Comparison of ENCODE assay signal across 1 cellular context in the genomic region with DNA sequence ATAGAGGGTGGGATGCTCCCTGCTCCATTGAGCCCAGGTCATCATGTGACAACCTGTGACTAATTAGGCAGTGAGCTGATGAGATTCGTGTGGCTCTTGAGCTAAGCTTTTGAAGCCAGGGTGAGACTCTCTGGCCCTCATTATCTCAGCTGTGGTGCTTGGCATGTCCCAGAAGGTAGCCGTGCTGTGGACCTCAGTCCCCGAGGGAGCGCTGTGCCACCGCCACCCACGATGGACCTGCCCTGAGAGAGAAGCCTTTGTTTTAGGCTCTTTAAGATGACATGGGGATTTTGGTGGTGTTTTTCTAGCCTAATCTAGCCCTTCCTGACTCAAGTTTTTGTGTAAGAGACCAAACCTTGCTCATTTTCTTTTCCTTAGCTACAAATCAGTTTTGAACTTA.
TF ChIP-seq lines count a peak whose summit lies in the region.

No MANE protein-coding gene starts in this region.

TF ChIP-seq in GM12878, 131 proteins besides CTCF, POLR2A, EP300 and RAD21 (continued from another document and continues in another):
- TF ChIP-seq, protein P1, sequence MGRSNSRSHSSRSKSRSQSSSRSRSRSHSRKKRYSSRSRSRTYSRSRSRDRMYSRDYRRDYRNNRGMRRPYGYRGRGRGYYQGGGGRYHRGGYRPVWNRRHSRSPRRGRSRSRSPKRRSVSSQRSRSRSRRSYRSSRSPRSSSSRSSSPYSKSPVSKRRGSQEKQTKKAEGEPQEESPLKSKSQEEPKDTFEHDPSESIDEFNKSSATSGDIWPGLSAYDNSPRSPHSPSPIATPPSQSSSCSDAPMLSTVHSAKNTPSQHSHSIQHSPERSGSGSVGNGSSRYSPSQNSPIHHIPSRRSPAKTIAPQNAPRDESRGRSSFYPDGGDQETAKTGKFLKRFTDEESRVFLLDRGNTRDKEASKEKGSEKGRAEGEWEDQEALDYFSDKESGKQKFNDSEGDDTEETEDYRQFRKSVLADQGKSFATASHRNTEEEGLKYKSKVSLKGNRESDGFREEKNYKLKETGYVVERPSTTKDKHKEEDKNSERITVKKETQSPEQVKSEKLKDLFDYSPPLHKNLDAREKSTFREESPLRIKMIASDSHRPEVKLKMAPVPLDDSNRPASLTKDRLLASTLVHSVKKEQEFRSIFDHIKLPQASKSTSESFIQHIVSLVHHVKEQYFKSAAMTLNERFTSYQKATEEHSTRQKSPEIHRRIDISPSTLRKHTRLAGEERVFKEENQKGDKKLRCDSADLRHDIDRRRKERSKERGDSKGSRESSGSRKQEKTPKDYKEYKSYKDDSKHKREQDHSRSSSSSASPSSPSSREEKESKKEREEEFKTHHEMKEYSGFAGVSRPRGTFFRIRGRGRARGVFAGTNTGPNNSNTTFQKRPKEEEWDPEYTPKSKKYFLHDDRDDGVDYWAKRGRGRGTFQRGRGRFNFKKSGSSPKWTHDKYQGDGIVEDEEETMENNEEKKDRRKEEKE (IDR thresholded peaks at IDR 0.05): no peak
- TF ChIP-seq DPF2 (IDR thresholded peaks at IDR 0.05): peak; percentile 71; the same call in 1 of the 2 replicates
- TF ChIP-seq, protein P2, sequence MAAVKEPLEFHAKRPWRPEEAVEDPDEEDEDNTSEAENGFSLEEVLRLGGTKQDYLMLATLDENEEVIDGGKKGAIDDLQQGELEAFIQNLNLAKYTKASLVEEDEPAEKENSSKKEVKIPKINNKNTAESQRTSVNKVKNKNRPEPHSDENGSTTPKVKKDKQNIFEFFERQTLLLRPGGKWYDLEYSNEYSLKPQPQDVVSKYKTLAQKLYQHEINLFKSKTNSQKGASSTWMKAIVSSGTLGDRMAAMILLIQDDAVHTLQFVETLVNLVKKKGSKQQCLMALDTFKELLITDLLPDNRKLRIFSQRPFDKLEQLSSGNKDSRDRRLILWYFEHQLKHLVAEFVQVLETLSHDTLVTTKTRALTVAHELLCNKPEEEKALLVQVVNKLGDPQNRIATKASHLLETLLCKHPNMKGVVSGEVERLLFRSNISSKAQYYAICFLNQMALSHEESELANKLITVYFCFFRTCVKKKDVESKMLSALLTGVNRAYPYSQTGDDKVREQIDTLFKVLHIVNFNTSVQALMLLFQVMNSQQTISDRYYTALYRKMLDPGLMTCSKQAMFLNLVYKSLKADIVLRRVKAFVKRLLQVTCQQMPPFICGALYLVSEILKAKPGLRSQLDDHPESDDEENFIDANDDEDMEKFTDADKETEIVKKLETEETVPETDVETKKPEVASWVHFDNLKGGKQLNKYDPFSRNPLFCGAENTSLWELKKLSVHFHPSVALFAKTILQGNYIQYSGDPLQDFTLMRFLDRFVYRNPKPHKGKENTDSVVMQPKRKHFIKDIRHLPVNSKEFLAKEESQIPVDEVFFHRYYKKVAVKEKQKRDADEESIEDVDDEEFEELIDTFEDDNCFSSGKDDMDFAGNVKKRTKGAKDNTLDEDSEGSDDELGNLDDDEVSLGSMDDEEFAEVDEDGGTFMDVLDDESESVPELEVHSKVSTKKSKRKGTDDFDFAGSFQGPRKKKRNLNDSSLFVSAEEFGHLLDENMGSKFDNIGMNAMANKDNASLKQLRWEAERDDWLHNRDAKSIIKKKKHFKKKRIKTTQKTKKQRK (IDR thresholded peaks at IDR 0.05; ENCODE audit: low read depth, low read length): no peak
- no peak for TF ChIP-seq NR2C1 (IDR thresholded peaks at IDR 0.05)
- no peak for TF ChIP-seq TCF12 (IDR thresholded peaks at IDR 0.05; ENCODE audit: low read depth, low read length)
- no peak for TF ChIP-seq CBFB (IDR thresholded peaks at IDR 0.05; ENCODE audit: low read depth)
- TF ChIP-seq LARP7 (IDR thresholded peaks at IDR 0.05): no peak
- TF ChIP-seq, protein P3, sequence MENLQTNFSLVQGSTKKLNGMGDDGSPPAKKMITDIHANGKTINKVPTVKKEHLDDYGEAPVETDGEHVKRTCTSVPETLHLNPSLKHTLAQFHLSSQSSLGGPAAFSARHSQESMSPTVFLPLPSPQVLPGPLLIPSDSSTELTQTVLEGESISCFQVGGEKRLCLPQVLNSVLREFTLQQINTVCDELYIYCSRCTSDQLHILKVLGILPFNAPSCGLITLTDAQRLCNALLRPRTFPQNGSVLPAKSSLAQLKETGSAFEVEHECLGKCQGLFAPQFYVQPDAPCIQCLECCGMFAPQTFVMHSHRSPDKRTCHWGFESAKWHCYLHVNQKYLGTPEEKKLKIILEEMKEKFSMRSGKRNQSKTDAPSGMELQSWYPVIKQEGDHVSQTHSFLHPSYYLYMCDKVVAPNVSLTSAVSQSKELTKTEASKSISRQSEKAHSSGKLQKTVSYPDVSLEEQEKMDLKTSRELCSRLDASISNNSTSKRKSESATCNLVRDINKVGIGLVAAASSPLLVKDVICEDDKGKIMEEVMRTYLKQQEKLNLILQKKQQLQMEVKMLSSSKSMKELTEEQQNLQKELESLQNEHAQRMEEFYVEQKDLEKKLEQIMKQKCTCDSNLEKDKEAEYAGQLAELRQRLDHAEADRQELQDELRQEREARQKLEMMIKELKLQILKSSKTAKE (IDR thresholded peaks at IDR 0.05; ENCODE audit: low read depth, poor library complexity, severe bottlenecking): no peak
- TF ChIP-seq, protein P4, sequence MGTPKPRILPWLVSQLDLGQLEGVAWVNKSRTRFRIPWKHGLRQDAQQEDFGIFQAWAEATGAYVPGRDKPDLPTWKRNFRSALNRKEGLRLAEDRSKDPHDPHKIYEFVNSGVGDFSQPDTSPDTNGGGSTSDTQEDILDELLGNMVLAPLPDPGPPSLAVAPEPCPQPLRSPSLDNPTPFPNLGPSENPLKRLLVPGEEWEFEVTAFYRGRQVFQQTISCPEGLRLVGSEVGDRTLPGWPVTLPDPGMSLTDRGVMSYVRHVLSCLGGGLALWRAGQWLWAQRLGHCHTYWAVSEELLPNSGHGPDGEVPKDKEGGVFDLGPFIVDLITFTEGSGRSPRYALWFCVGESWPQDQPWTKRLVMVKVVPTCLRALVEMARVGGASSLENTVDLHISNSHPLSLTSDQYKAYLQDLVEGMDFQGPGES (IDR thresholded peaks at IDR 0.05): no peak
- TF ChIP-seq CHD4 (IDR thresholded peaks at IDR 0.05): no peak
- peak; percentile 95 for TF ChIP-seq MEF2B (IDR thresholded peaks at IDR 0.05; ENCODE audit: partially characterized antibody, poor library complexity, severe bottlenecking)
- TF ChIP-seq HCFC1 (IDR thresholded peaks at IDR 0.05; ENCODE audit: low read length): no peak
- TF ChIP-seq STAT3 (IDR thresholded peaks at IDR 0.05; ENCODE audit: low read depth, low read length): no peak
- TF ChIP-seq NFXL1 (IDR thresholded peaks at IDR 0.05; ENCODE audit: borderline replicate concordance): no peak
- TF ChIP-seq TCF7 (IDR thresholded peaks at IDR 0.05; ENCODE audit: borderline replicate concordance): no peak
- TF ChIP-seq BCL11A (IDR thresholded peaks at IDR 0.05; ENCODE audit: low read depth, low read length): peak; percentile 41; the same call in 1 of the 2 replicates
- TF ChIP-seq, protein P5, sequence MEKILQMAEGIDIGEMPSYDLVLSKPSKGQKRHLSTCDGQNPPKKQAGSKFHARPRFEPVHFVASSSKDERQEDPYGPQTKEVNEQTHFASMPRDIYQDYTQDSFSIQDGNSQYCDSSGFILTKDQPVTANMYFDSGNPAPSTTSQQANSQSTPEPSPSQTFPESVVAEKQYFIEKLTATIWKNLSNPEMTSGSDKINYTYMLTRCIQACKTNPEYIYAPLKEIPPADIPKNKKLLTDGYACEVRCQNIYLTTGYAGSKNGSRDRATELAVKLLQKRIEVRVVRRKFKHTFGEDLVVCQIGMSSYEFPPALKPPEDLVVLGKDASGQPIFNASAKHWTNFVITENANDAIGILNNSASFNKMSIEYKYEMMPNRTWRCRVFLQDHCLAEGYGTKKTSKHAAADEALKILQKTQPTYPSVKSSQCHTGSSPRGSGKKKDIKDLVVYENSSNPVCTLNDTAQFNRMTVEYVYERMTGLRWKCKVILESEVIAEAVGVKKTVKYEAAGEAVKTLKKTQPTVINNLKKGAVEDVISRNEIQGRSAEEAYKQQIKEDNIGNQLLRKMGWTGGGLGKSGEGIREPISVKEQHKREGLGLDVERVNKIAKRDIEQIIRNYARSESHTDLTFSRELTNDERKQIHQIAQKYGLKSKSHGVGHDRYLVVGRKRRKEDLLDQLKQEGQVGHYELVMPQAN (conservative IDR thresholded peaks at IDR 0.05): no peak
- no peak for TF ChIP-seq WRNIP1 (IDR thresholded peaks at IDR 0.05; ENCODE audit: borderline replicate concordance, low read depth, low read length)
- TF ChIP-seq BACH1 (IDR thresholded peaks at IDR 0.05; ENCODE audit: borderline replicate concordance): no peak; the same call in 1 of the 2 replicates
- TF ChIP-seq RCOR1 (conservative IDR thresholded peaks at IDR 0.05; ENCODE audit: low read depth, low read length): no peak
- TF ChIP-seq IKZF1 (conservative IDR thresholded peaks at IDR 0.05): peak; percentile 78
- TF ChIP-seq CBX3 (IDR thresholded peaks at IDR 0.05; ENCODE audit: borderline replicate concordance, low read depth): no peak
- TF ChIP-seq SIX5 (IDR thresholded peaks at IDR 0.05; ENCODE audit: low read depth, low read length, severe bottlenecking): no peak
- TF ChIP-seq, protein P6, sequence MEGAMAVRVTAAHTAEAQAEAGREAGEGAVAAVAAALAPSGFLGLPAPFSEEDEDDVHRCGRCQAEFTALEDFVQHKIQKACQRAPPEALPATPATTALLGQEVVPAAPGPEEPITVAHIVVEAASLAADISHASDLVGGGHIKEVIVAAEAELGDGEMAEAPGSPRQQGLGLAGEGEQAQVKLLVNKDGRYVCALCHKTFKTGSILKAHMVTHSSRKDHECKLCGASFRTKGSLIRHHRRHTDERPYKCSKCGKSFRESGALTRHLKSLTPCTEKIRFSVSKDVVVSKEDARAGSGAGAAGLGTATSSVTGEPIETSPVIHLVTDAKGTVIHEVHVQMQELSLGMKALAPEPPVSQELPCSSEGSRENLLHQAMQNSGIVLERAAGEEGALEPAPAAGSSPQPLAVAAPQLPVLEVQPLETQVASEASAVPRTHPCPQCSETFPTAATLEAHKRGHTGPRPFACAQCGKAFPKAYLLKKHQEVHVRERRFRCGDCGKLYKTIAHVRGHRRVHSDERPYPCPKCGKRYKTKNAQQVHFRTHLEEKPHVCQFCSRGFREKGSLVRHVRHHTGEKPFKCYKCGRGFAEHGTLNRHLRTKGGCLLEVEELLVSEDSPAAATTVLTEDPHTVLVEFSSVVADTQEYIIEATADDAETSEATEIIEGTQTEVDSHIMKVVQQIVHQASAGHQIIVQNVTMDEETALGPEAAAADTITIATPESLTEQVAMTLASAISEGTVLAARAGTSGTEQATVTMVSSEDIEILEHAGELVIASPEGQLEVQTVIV (IDR thresholded peaks at IDR 0.05; ENCODE audit: borderline replicate concordance, partially characterized antibody): no peak
- TF ChIP-seq, protein P7, sequence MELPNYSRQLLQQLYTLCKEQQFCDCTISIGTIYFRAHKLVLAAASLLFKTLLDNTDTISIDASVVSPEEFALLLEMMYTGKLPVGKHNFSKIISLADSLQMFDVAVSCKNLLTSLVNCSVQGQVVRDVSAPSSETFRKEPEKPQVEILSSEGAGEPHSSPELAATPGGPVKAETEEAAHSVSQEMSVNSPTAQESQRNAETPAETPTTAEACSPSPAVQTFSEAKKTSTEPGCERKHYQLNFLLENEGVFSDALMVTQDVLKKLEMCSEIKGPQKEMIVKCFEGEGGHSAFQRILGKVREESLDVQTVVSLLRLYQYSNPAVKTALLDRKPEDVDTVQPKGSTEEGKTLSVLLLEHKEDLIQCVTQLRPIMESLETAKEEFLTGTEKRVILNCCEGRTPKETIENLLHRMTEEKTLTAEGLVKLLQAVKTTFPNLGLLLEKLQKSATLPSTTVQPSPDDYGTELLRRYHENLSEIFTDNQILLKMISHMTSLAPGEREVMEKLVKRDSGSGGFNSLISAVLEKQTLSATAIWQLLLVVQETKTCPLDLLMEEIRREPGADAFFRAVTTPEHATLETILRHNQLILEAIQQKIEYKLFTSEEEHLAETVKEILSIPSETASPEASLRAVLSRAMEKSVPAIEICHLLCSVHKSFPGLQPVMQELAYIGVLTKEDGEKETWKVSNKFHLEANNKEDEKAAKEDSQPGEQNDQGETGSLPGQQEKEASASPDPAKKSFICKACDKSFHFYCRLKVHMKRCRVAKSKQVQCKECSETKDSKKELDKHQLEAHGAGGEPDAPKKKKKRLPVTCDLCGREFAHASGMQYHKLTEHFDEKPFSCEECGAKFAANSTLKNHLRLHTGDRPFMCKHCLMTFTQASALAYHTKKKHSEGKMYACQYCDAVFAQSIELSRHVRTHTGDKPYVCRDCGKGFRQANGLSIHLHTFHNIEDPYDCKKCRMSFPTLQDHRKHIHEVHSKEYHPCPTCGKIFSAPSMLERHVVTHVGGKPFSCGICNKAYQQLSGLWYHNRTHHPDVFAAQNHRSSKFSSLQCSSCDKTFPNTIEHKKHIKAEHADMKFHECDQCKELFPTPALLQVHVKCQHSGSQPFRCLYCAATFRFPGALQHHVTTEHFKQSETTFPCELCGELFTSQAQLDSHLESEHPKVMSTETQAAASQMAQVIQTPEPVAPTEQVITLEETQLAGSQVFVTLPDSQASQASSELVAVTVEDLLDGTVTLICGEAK (IDR thresholded peaks at IDR 0.05; ENCODE audit: borderline replicate concordance): no peak
- TF ChIP-seq RELA (IDR thresholded peaks at IDR 0.05; ENCODE audit: borderline replicate concordance, partially characterized antibody): peak; percentile 51
- TF ChIP-seq SUZ12 (IDR thresholded peaks at IDR 0.05; ENCODE audit: unreplicated experiment): no peak
- no peak for TF ChIP-seq POLR2AphosphoS2 (IDR thresholded peaks at IDR 0.05; ENCODE audit: low read depth, low read length)
- TF ChIP-seq CEBPB (IDR thresholded peaks at IDR 0.05; ENCODE audit: borderline replicate concordance in 1 of 2, low read depth in 2 of 2, low read length in 2 of 2): no peak
- no peak for TF ChIP-seq FOXK2 (IDR thresholded peaks at IDR 0.05)
- TF ChIP-seq NRF1 (conservative IDR thresholded peaks at IDR 0.05; ENCODE audit: low read depth, low read length): no peak
- no peak for TF ChIP-seq RBBP5 (conservative IDR thresholded peaks at IDR 0.05)
- TF ChIP-seq, protein P8, sequence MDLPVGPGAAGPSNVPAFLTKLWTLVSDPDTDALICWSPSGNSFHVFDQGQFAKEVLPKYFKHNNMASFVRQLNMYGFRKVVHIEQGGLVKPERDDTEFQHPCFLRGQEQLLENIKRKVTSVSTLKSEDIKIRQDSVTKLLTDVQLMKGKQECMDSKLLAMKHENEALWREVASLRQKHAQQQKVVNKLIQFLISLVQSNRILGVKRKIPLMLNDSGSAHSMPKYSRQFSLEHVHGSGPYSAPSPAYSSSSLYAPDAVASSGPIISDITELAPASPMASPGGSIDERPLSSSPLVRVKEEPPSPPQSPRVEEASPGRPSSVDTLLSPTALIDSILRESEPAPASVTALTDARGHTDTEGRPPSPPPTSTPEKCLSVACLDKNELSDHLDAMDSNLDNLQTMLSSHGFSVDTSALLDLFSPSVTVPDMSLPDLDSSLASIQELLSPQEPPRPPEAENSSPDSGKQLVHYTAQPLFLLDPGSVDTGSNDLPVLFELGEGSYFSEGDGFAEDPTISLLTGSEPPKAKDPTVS (IDR thresholded peaks at IDR 0.05; ENCODE audit: low read depth, low read length): no peak
- TF ChIP-seq CREM (IDR thresholded peaks at IDR 0.05; ENCODE audit: low read depth): no peak
- TF ChIP-seq TARDBP (IDR thresholded peaks at IDR 0.05; ENCODE audit: borderline replicate concordance): no peak
- TF ChIP-seq RUNX3 (IDR thresholded peaks at IDR 0.05; ENCODE audit: low read length): no peak
